ENCODE assay signal across 29 cellular contexts in the genomic region with DNA sequence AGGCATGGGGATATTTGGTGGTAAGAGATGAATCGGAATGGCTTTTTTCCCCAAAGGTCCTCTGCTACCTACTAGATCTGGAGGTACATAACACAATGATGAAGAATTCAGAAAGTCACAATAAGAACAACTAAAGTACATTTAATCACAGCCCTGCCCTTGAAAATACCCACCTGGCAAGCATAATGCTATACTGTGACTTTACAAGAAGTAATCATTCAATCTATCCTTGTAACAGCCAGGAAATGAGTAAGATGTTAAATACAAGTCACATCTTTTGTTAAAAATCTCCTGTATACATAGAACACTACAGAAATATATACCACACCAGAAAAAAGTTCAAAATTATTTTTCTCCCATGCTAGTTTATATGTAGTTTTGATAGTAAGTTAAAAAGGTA.
"Had no signal": no experiment of that assay in that cellular context is flagged by ENCODE, and none has a peak within 500 bp of the region (broad histone marks: within the 10 kb centered on the region; RNA-seq: fewer than 3 reads in every experiment).

No MANE protein-coding gene starts in this region.

- DNase-seq: cortex of kidney; dorsolateral prefrontal cortex; effector CD4-positive, alpha-beta T cell; foreskin melanocyte; hypothalamus; immature natural killer cell; islet precursor cell; mesenchymal stem cell; midbrain; naive thymus-derived CD8-positive, alpha-beta T cell; nephron progenitor cell; nucleus accumbens; stimulated activated CD4-positive, alpha-beta T cell treated with anti-CD3 and anti-CD28 coated beads, Interleukin-12 subunit alpha, Interleukin-12 subunit beta, amount 100 ng/mL, for 4 hours; stimulated activated CD4-positive, alpha-beta T cell treated with anti-CD3 and anti-CD28 coated beads, Interleukin-1b, Interleukin-23, amount 100 ng/mL, for 48 hours; stimulated activated CD4-positive, alpha-beta T cell treated with anti-CD3 and anti-CD28 coated beads, Interleukin-4, amount 100 ng/mL, for 1 hour; stimulated activated CD8-positive, alpha-beta memory T cell treated with anti-CD3 and anti-CD28 coated beads, Interleukin-4, amount 100 ng/mL, for 48 hours; stimulated activated naive CD4-positive, alpha-beta T cell; stimulated activated naive CD8-positive, alpha-beta T cell treated with anti-CD3 and anti-CD28 coated beads, Interleukin-15, amount 100 ng/mL, for 72 hours; transverse colon; upper lobe of right lung; uterus had no signal

- H3K4me3 ChIP-seq: dorsolateral prefrontal cortex, esophagus muscularis mucosa, lung, prostate gland, right atrium auricular region, smooth muscle cell, suprapubic skin, transverse colon, upper lobe of right lung, uterus had no signal

- H3K4me1 ChIP-seq: esophagus muscularis mucosa, prostate gland, right atrium auricular region, suprapubic skin, transverse colon, upper lobe of right lung, uterus had no signal

- H3K27me3 ChIP-seq: dorsolateral prefrontal cortex, esophagus muscularis mucosa, right atrium auricular region, suprapubic skin, transverse colon, upper lobe of right lung, uterus had no signal

- H3K36me3 ChIP-seq: esophagus muscularis mucosa, prostate gland, right atrium auricular region, suprapubic skin, transverse colon, upper lobe of right lung, uterus had no signal

- H3K9me3 ChIP-seq: esophagus muscularis mucosa, prostate gland, right atrium auricular region, suprapubic skin, transverse colon, upper lobe of right lung, uterus had no signal

- H3K27ac ChIP-seq: dorsolateral prefrontal cortex, esophagus muscularis mucosa, prostate gland, right atrium auricular region, suprapubic skin, transverse colon, upper lobe of right lung, uterus had no signal

- H3K4me2 ChIP-seq: smooth muscle cell had no signal

- ATAC-seq: left lobe of liver; naive thymus-derived CD8-positive, alpha-beta T cell; sciatic nerve; stimulated activated naive CD8-positive, alpha-beta T cell treated with anti-CD3 and anti-CD28 coated beads, Interleukin-15, amount 100 ng/mL, for 72 hours had no signal
